24 cellular contexts compared by ENCODE assay signal in the genomic region with DNA sequence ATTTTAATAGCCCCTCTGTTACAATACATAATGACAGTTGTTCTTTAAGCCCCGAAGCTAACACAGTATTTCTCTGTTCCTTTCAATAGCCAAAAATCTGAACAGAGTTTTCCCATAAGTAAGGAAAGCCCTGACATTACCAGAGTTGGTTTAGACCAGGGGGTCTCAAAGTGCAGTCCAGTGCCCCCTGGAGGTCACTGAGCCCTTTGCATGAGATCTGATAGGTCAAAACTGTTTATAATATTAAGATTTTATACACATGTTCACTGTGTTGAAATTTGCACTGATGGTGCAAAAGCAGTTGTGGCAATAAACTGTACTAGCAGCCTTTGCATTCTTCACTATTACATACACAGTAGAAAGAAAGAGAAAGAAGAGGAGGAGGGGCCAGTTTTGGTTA.
"Had no signal": no experiment of that assay in that cellular context is flagged by ENCODE, and none has a peak within 500 bp of the region (broad histone marks: within the 10 kb centered on the region; RNA-seq: fewer than 3 reads in every experiment).

No MANE protein-coding gene starts in this region.

- H3K36me3 ChIP-seq: colonic mucosa, spleen, thoracic aorta, upper lobe of right lung had no signal

- H3K36me3 Mint-ChIP-seq: activated naive CD8-positive, alpha-beta T cell treated with anti-CD3 and anti-CD28 coated beads, Interleukin-2, amount 10 ng/mL, durations not matched to agents 7 days and 5 days; mesothelial cell of epicardium; natural killer cell treated with Interleukin-12 subunit alpha and Interleukin-12 subunit beta and Interleukin-15 and Interleukin-18, amount 100 ng/mL, for 72 hours; stimulated activated memory B cell treated with anti-CD40 and anti-IgM and Interleukin-4, amounts not matched to agents 10 μg/mL and 1 μg/mL and 100 μg/mL, for 72 hours had no signal

- H3K9me3 ChIP-seq: colonic mucosa, spleen, thoracic aorta, upper lobe of right lung had no signal

- H3K27ac Mint-ChIP-seq: activated CD4-positive, alpha-beta T cell treated with anti-CD3 and anti-CD28 coated beads, Interleukin-2, amount 10 ng/mL, durations not matched to agents 24 days and 14 days; activated CD8-positive, alpha-beta T cell treated with anti-CD3 and anti-CD28 coated beads for 36 hours; activated naive CD8-positive, alpha-beta T cell treated with anti-CD3 and anti-CD28 coated beads, Interleukin-2, amount 10 ng/mL, durations not matched to agents 7 days and 5 days; activated T-helper 2 cell treated with anti-CD3 and anti-CD28 coated beads, Interferon-gamma antibody, Interleukin-2, Interleukin-4, amounts not matched to agents 10 μg/mL and 5 μg/mL and 100 μg/mL, durations not matched to agents 14 hours and 24 hours and 36 hours; mesothelial cell of epicardium; natural killer cell treated with Interleukin-12 subunit alpha and Interleukin-12 subunit beta and Interleukin-15 and Interleukin-18, amount 100 ng/mL, for 72 hours; stimulated activated memory B cell treated with anti-CD40 and anti-IgM and Interleukin-4, amounts not matched to agents 10 μg/mL and 1 μg/mL and 100 μg/mL, for 72 hours had no signal

- H3K27me3 Mint-ChIP-seq: activated CD4-positive, alpha-beta T cell treated with anti-CD3 and anti-CD28 coated beads, Interleukin-2, amount 10 ng/mL, durations not matched to agents 24 days and 14 days; activated CD8-positive, alpha-beta T cell treated with anti-CD3 and anti-CD28 coated beads for 36 hours; activated naive CD8-positive, alpha-beta T cell treated with anti-CD3 and anti-CD28 coated beads, Interleukin-2, amount 10 ng/mL, durations not matched to agents 7 days and 5 days; natural killer cell treated with Interleukin-12 subunit alpha and Interleukin-12 subunit beta and Interleukin-15 and Interleukin-18, amount 100 ng/mL, for 72 hours; stimulated activated memory B cell treated with anti-CD40 and anti-IgM and Interleukin-4, amounts not matched to agents 10 μg/mL and 1 μg/mL and 100 μg/mL, for 72 hours had no signal

- DNase-seq: activated CD4-positive, alpha-beta T cell treated with anti-CD3 and anti-CD28 coated beads, Interleukin-2, amount 10 ng/mL, durations not matched to agents 24 days and 14 days; activated CD4-positive, CD25-positive, alpha-beta regulatory T cell; activated CD8-positive, alpha-beta T cell treated with anti-CD3 and anti-CD28 coated beads for 36 hours; activated naive CD4-positive, alpha-beta T cell treated with Interleukin-2 at 50 U/mL for 16 hours; activated naive CD8-positive, alpha-beta T cell treated with anti-CD3 and anti-CD28 coated beads, Interleukin-2, amount 10 ng/mL, durations not matched to agents 7 days and 5 days; activated T-cell treated with anti-CD3 and anti-CD28 coated beads, Interleukin-2, amount 50 U/mL, for 1 hour; amygdala; caudate nucleus; colonic mucosa; erythroblast; foreskin melanocyte; kidney; nucleus accumbens; retina; spleen; stimulated activated CD4-positive, alpha-beta T cell treated with anti-CD3 and anti-CD28 coated beads, Interleukin-4, amount 100 ng/mL, for 4 hours; upper lobe of right lung had no signal

- H3K27me3 ChIP-seq: colonic mucosa, spleen, upper lobe of right lung had no signal

- H3K4me1 Mint-ChIP-seq: activated CD4-positive, alpha-beta T cell treated with anti-CD3 and anti-CD28 coated beads, Interleukin-2, amount 10 ng/mL, durations not matched to agents 24 days and 14 days; activated naive CD8-positive, alpha-beta T cell treated with anti-CD3 and anti-CD28 coated beads, Interleukin-2, amount 10 ng/mL, durations not matched to agents 7 days and 5 days; mesothelial cell of epicardium; stimulated activated memory B cell treated with anti-CD40 and anti-IgM and Interleukin-4, amounts not matched to agents 10 μg/mL and 1 μg/mL and 100 μg/mL, for 72 hours had no signal

- H3K9me3 Mint-ChIP-seq: activated CD4-positive, alpha-beta T cell treated with anti-CD3 and anti-CD28 coated beads, Interleukin-2, amount 10 ng/mL, durations not matched to agents 24 days and 14 days; natural killer cell treated with Interleukin-12 subunit alpha and Interleukin-12 subunit beta and Interleukin-15 and Interleukin-18, amount 100 ng/mL, for 72 hours had no signal

- H3K4me3 Mint-ChIP-seq: activated CD4-positive, alpha-beta T cell treated with anti-CD3 and anti-CD28 coated beads, Interleukin-2, amount 10 ng/mL, durations not matched to agents 24 days and 14 days; activated CD8-positive, alpha-beta T cell treated with anti-CD3 and anti-CD28 coated beads for 36 hours; activated naive CD8-positive, alpha-beta T cell treated with anti-CD3 and anti-CD28 coated beads, Interleukin-2, amount 10 ng/mL, durations not matched to agents 7 days and 5 days; mesothelial cell of epicardium; natural killer cell treated with Interleukin-12 subunit alpha and Interleukin-12 subunit beta and Interleukin-15 and Interleukin-18, amount 100 ng/mL, for 72 hours; stimulated activated memory B cell treated with anti-CD40 and anti-IgM and Interleukin-4, amounts not matched to agents 10 μg/mL and 1 μg/mL and 100 μg/mL, for 72 hours had no signal

- ATAC-seq: activated CD8-positive, alpha-beta T cell treated with anti-CD3 and anti-CD28 coated beads for 36 hours; left lobe of liver; natural killer cell treated with Interleukin-12 subunit alpha and Interleukin-12 subunit beta and Interleukin-15 and Interleukin-18, amount 100 ng/mL, for 72 hours; stimulated activated memory B cell treated with anti-CD40 and anti-IgM and Interleukin-4, amounts not matched to agents 10 μg/mL and 1 μg/mL and 100 μg/mL, for 72 hours; upper lobe of right lung had no signal

- H3K4me3 ChIP-seq: colonic mucosa, lung, spleen, thoracic aorta, upper lobe of right lung had no signal

- H3K4me1 ChIP-seq: colonic mucosa, spleen, upper lobe of right lung had no signal

- H3K27ac ChIP-seq: colonic mucosa, spleen, thoracic aorta, upper lobe of right lung had no signal
